23 cellular contexts compared by ENCODE assay signal in genomic region chr5:36441215-36441614, GRCh38.
"Had no signal": no experiment of that assay in that cellular context is flagged by ENCODE, and none has a peak within 500 bp of the region (broad histone marks: within the 10 kb centered on the region; RNA-seq: fewer than 3 reads in every experiment).

No MANE protein-coding gene starts in this region.

- DNase-seq: activated CD4-positive, CD25-positive, alpha-beta regulatory T cell treated with anti-CD3 and anti-CD28 coated beads, Interleukin-2, amount 50 U/mL, for 72 hours; activated gamma-delta T cell treated with Interleukin-2 at 50 U/mL for 16 hours; activated T-cell treated with anti-CD3 and anti-CD28 coated beads, Interleukin-2, amount 50 U/mL, for 1 hour; adrenal gland; cerebellar nuclear complex; cortex of kidney; kidney; left lung; pancreas; right lobe of liver; stimulated activated CD4-positive, alpha-beta T cell treated with anti-CD3 and anti-CD28 coated beads, Interleukin-1b, Interleukin-23, amount 100 ng/mL, for 48 hours; stimulated activated naive CD8-positive, alpha-beta T cell treated with anti-CD3 and anti-CD28 coated beads, Interleukin-15, amount 100 ng/mL, for 72 hours; T-cell; transverse colon had no signal

- H3K27ac ChIP-seq: adrenal gland, breast epithelium, left lung, pancreas, right lobe of liver, skin epidermis, suprapubic skin, transverse colon, vagina, VCaP had no signal

- H3K9me3 Mint-ChIP-seq: natural killer cell treated with Interleukin-12 subunit alpha and Interleukin-12 subunit beta and Interleukin-15 and Interleukin-18, amount 100 ng/mL, for 72 hours; stimulated activated effector memory CD8-positive, alpha-beta T cell treated with anti-CD3 and anti-CD28 coated beads, Interleukin-12 subunit alpha, Interleukin-12 subunit beta, amount 100 ng/mL, for 72 hours; stimulated activated naive CD8-positive, alpha-beta T cell treated with anti-CD3 and anti-CD28 coated beads, Interleukin-15, amount 100 ng/mL, for 72 hours; T-cell; T-helper 2 cell treated with Interferon-gamma antibody and Interleukin-4, amounts not matched to agents 5 μg/mL and 100 μg/mL, for 36 hours had no signal

- H3K36me3 Mint-ChIP-seq: activated naive CD8-positive, alpha-beta T cell; natural killer cell treated with Interleukin-12 subunit alpha and Interleukin-12 subunit beta and Interleukin-15 and Interleukin-18, amount 100 ng/mL, for 72 hours; stimulated activated effector memory CD8-positive, alpha-beta T cell treated with anti-CD3 and anti-CD28 coated beads, Interleukin-12 subunit alpha, Interleukin-12 subunit beta, amount 100 ng/mL, for 72 hours; T-cell had no signal

- H3K4me1 Mint-ChIP-seq: stimulated activated effector memory CD8-positive, alpha-beta T cell treated with anti-CD3 and anti-CD28 coated beads, Interleukin-12 subunit alpha, Interleukin-12 subunit beta, amount 100 ng/mL, for 72 hours had no signal

- H3K4me3 Mint-ChIP-seq: activated naive CD8-positive, alpha-beta T cell; natural killer cell treated with Interleukin-12 subunit alpha and Interleukin-12 subunit beta and Interleukin-15 and Interleukin-18, amount 100 ng/mL, for 72 hours; stimulated activated effector memory CD8-positive, alpha-beta T cell treated with anti-CD3 and anti-CD28 coated beads, Interleukin-12 subunit alpha, Interleukin-12 subunit beta, amount 100 ng/mL, for 72 hours; stimulated activated naive CD8-positive, alpha-beta T cell treated with anti-CD3 and anti-CD28 coated beads, Interleukin-15, amount 100 ng/mL, for 72 hours; T-cell; T-helper 2 cell treated with Interferon-gamma antibody and Interleukin-4, amounts not matched to agents 5 μg/mL and 100 μg/mL, for 36 hours had no signal

- ATAC-seq: left lung; natural killer cell treated with Interleukin-12 subunit alpha and Interleukin-12 subunit beta and Interleukin-15 and Interleukin-18, amount 100 ng/mL, for 72 hours; pancreas; right lobe of liver; stimulated activated effector memory CD8-positive, alpha-beta T cell treated with anti-CD3 and anti-CD28 coated beads, Interleukin-12 subunit alpha, Interleukin-12 subunit beta, amount 100 ng/mL, for 72 hours; stimulated activated naive CD8-positive, alpha-beta T cell treated with anti-CD3 and anti-CD28 coated beads, Interleukin-15, amount 100 ng/mL, for 72 hours; T-cell had no signal

- H3K27ac Mint-ChIP-seq: activated naive CD8-positive, alpha-beta T cell; natural killer cell treated with Interleukin-12 subunit alpha and Interleukin-12 subunit beta and Interleukin-15 and Interleukin-18, amount 100 ng/mL, for 72 hours; stimulated activated effector memory CD8-positive, alpha-beta T cell treated with anti-CD3 and anti-CD28 coated beads, Interleukin-12 subunit alpha, Interleukin-12 subunit beta, amount 100 ng/mL, for 72 hours; T-cell had no signal
